In genomic region chr19:14200147-14200841, GRCh38 we compare ENCODE assay signal across 8 cellular contexts. TPM values are rescaled to one million over a fixed set of nuclear protein-coding genes. Genes with fewer than 3 reads are reported as not detected.
DNase-seq lines count a peak whose midpoint lies in the region; FAIRE-seq and TF ChIP-seq lines count a peak whose summit lies in the region.
"Not testable (repeated sequence)": the region's sequence is repeated elsewhere in the genome, so short reads cannot be mapped to it uniquely, and the experiment has no call there.

No MANE protein-coding gene starts in this region.

- not testable (repeated sequence) for H3K36me3 ChIP-seq in bronchial epithelial cell (ENCODE audit: control insufficient read depth, insufficient read depth, low read length); right atrium auricular region; stomach

- H3K4me1 ChIP-seq in right atrium auricular region, result not testable (repeated sequence)
- H3K4me1 ChIP-seq in stomach, result peaks cover 11 to 57% (median 32%) of the 10 kb centered on the region in 4 donors

- WGBS in stomach, 5 donors, result 52 to 60% (median 54%) methylated on average over 24 of the region's 24 CpGs

- H3K27ac ChIP-seq in RWPE1, right atrium auricular region: not testable (repeated sequence)
- H3K27ac ChIP-seq in stomach, result peak overlapping the region in 1 of 5 donors; percentile 22

- intact Hi-C loops in stomach (cut with DNase I; ENCODE audit: low total_unique reads), result not testable (repeated sequence)

- not testable (repeated sequence) for H3K4me3 ChIP-seq in bronchial epithelial cell (ENCODE audit: low read depth, low read length); right atrium auricular region; stomach

- not testable (repeated sequence) for H3K36me3 Mint-ChIP-seq in osteocyte (ENCODE audit: unreplicated experiment)

- peak; percentile 35 for DNase-seq in DMS53 (lab: John Stamatoyannopoulos, UW)
- peak; percentile 71 for DNase-seq in HuH-7.5 (ENCODE audit: low spot score)
- DNase-seq in RWPE1 (ENCODE audit: low spot score); bronchial epithelial cell (ENCODE audit: low read depth); osteocyte (ENCODE audit: extremely low spot score, unreplicated experiment): not testable (repeated sequence)
- DNase-seq in activated CD8-positive, alpha-beta memory T cell treated with anti-CD3 and anti-CD28 coated beads for 24 hours, result peak; percentile 81
- peak; percentile 60 for DNase-seq in right atrium auricular region (ENCODE audit: low spot score)
- DNase-seq in stomach, result peak; percentile 69

- TF ChIP-seq EP300 in stomach (IDR thresholded peaks at IDR 0.05), result not testable (repeated sequence)

- TF ChIP-seq CTCF in RWPE1 (conservative IDR thresholded peaks at IDR 0.05; ENCODE audit: low read depth) (peak; percentile 72), bronchial epithelial cell (IDR thresholded peaks at IDR 0.05; ENCODE audit: insufficient read depth, low read length, severe bottlenecking) (peak; percentile 52), right atrium auricular region (IDR thresholded peaks at IDR 0.05) (peak in 1 of 2 donors; percentile 62), osteocyte (IDR thresholded peaks at IDR 0.05) (peak; percentile 73), stomach (IDR thresholded peaks at IDR 0.05) (peak in 5 of 7 experiments; percentile 19 to 62 (median 50))

- CTCF ChIA-PET in RWPE1 (lab: Yijun Ruan, JAX), result interaction anchor here (0.7 to 3.0 kb wide), 2 partner anchors 89 to 148 kb away, joined by 3 to 14 read pairs; no protein-coding TSS in a partner anchor

- not testable (repeated sequence) for TF ChIP-seq POLR2A in stomach (IDR thresholded peaks at IDR 0.05)

- H3K9me3 ChIP-seq in right atrium auricular region, stomach: not testable (repeated sequence)

- H3K27me3 ChIP-seq in bronchial epithelial cell (ENCODE audit: control insufficient read depth, insufficient read depth, low read length); right atrium auricular region; stomach: not testable (repeated sequence)

- H3K9me3 Mint-ChIP-seq in osteocyte (ENCODE audit: unreplicated experiment), result not testable (repeated sequence)

- H3K27me3 Mint-ChIP-seq in osteocyte (ENCODE audit: unreplicated experiment), result not testable (repeated sequence)

- not testable (repeated sequence) for H3K4me3 Mint-ChIP-seq in osteocyte (ENCODE audit: unreplicated experiment)

- FAIRE-seq in bronchial epithelial cell (lab: Jason Lieb, UNC), result not testable (repeated sequence)

- not testable (repeated sequence) for H3K27ac Mint-ChIP-seq in osteocyte (ENCODE audit: unreplicated experiment)

- POLR2A ChIA-PET in RWPE1 (lab: Yijun Ruan, JAX; ENCODE audit: low non-redundant PET), result not testable (repeated sequence)

- peaks cover 29% of the 10 kb centered on the region for H3K4me1 Mint-ChIP-seq in osteocyte (ENCODE audit: unreplicated experiment)

RNA-seq across cellular contexts. Expression of gene ADGRL1, which starts 5.7 kb away (rescaled TPM):
- total RNA-seq in bronchial epithelial cell (2.1 and 5.9 TPM in 2 replicates), right atrium auricular region (10 to 100 TPM; 21.0 to 31.2 TPM), osteocyte (43.5 and 48.6 TPM in 2 replicates), stomach (10 to 100 TPM in 4 of 5 donors, 1 to 10 TPM in 1; 9.0 to 24.5 (median 18.7) TPM)
- 10 to 100 TPM in 1 of 3 donors, 1 to 10 TPM in 2; 6.0 to 11.0 (median 6.7) TPM for polyA plus RNA-seq in stomach
